ENCODE assay signal across 9 cellular contexts in the genomic region with DNA sequence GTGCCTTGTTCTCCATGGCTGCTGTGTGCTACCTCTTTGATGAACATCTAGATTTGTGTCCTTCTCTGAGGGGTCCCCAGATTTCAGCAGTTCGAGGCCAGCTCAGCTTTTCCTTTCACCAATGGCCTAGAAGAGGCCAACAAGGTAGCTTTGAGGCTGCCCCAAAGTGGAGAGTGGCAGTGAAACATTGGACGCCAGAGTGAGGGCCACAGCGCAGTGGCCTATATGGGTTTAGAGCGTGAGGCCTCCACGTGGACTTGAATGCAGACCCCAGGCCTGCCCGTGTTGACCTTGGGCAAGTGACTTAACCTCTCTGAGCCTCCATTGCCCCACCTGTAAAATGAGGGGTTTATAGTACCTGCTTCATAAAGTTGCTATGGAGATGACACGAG. TPM values are rescaled to one million over a fixed set of nuclear protein-coding genes. Genes with fewer than 3 reads are reported as not detected.
DNase-seq lines count a peak whose midpoint lies in the region; ATAC-seq and TF ChIP-seq lines count a peak whose summit lies in the region.
"Had no signal": no experiment of that assay in that cellular context is flagged by ENCODE, and none has a peak within 500 bp of the region (broad histone marks: within the 10 kb centered on the region; RNA-seq: fewer than 3 reads in every experiment).

No MANE protein-coding gene starts in this region.

- peaks cover 8% of the 10 kb centered on the region for H3K4me1 ChIP-seq in endodermal cell (ENCODE audit: control insufficient read depth, insufficient read depth, low read length)

- H3K4me3 ChIP-seq in AG10803 (ENCODE audit: low read length) (peak overlapping the region; percentile 62), HL-60 (replicated peaks; ENCODE audit: insufficient read depth, low read length) (peak overlapping the region; percentile 55), endodermal cell (ENCODE audit: low read length) (peak overlapping the region; percentile 86)

- H3K9me3 Mint-ChIP-seq in endodermal cell = peaks cover 4% of the 10 kb centered on the region
- peaks cover 5% of the 10 kb centered on the region for H3K9me3 Mint-ChIP-seq in nephron progenitor cell

- 73 to 74% methylated on average over 6 to 7 of the region's 7 CpGs for WGBS in endodermal cell (ENCODE audit: insufficient coverage in 1 of 2, insufficient read length in 1 of 2), 2 experiments

- H3K36me3 ChIP-seq in endodermal cell (ENCODE audit: control insufficient read depth, insufficient read depth, low read length) = no peaks in the 10 kb centered on the region

- peak overlapping the region; percentile 81 for H3K4me3 Mint-ChIP-seq in endodermal cell
- peak overlapping the region; percentile 84 for H3K4me3 Mint-ChIP-seq in nephron progenitor cell

- H3K9ac ChIP-seq in endodermal cell (ENCODE audit: extremely low read depth, low read length, poor library complexity, severe bottlenecking) = no peak overlapping the region

- H3K27ac ChIP-seq in HL-60 (replicated peaks) (no peak overlapping the region), endodermal cell (ENCODE audit: low read depth, low read length) (no peak overlapping the region)

- DNase-seq in AG10803 (ENCODE audit: low read depth) = no peak
- DNase-seq in HL-60 (ENCODE audit: low read depth in 1 of 2, low spot score in 1 of 2) = no peak
- DNase-seq in endodermal cell = no peak
- no peak for DNase-seq in nephron progenitor cell
- no peak for DNase-seq in GM03348 (ENCODE audit: low spot score)
- DNase-seq in DMS153 (lab: John Stamatoyannopoulos, UW) = no peak
- no peak for DNase-seq in NCI-H2081 treated with DMSO at 0.1 percent for 48 hours (lab: John Stamatoyannopoulos, UW)
- DNase-seq: cerebellar nuclear complex had no signal

- H3K4me1 Mint-ChIP-seq in endodermal cell (peaks cover 21% of the 10 kb centered on the region), nephron progenitor cell (peaks cover 35% of the 10 kb centered on the region)

- H3K27me3 Mint-ChIP-seq in endodermal cell (ENCODE audit: insufficient read depth) (no peaks in the 10 kb centered on the region), nephron progenitor cell (ENCODE audit: low read depth, poor library complexity) (peaks cover 17% of the 10 kb centered on the region)

- peaks cover 5% of the 10 kb centered on the region for H3K9me3 ChIP-seq in endodermal cell (ENCODE audit: control insufficient read depth, low read length)

- H3K27ac Mint-ChIP-seq in endodermal cell (peak overlapping the region; percentile 85), nephron progenitor cell (no peak overlapping the region)

- peaks cover 6% of the 10 kb centered on the region for H3K27me3 ChIP-seq in HL-60 (ENCODE audit: insufficient read depth, poor library complexity, severe bottlenecking)
- H3K27me3 ChIP-seq in endodermal cell (ENCODE audit: control insufficient read depth, insufficient read depth, low read length, poor library complexity, severe bottlenecking) = no peaks in the 10 kb centered on the region

- H3K36me3 Mint-ChIP-seq in endodermal cell (ENCODE audit: low read depth) (peaks cover 26% of the 10 kb centered on the region), nephron progenitor cell (ENCODE audit: low read depth) (peaks cover 10% of the 10 kb centered on the region)

- no peak for ATAC-seq in HG03097 (IDR thresholded peaks at IDR 0.05; ENCODE audit: low FRiP score, unreplicated experiment)

- TF ChIP-seq CTCF in AG10803 (conservative IDR thresholded peaks at IDR 0.05; ENCODE audit: low read length) (no peak), HL-60 (IDR thresholded peaks at IDR 0.05; ENCODE audit: insufficient read depth, low read length) (no peak), endodermal cell (conservative IDR thresholded peaks at IDR 0.05) (no peak), nephron progenitor cell (IDR thresholded peaks at IDR 0.05) (no peak)

RNA-seq across cellular contexts. Expression of a gene that starts 11.8 kb away (rescaled TPM):
- 10 to 100 TPM; 12.4 to 15.8 TPM for total RNA-seq in endodermal cell
- 4.8 TPM for polyA plus RNA-seq in endodermal cell (2013, experiment 1 of 2)
- 3.3 TPM for polyA plus RNA-seq in endodermal cell (2013, experiment 2 of 2)

RNA-seq across cellular contexts. Expression of a gene that starts 28.0 kb away (rescaled TPM):
- total RNA-seq in endodermal cell = 10 to 100 TPM; 42.7 to 44.3 TPM
- 66.3 TPM for polyA plus RNA-seq in endodermal cell (2013, experiment 1 of 2)
- 58.8 TPM for polyA plus RNA-seq in endodermal cell (2013, experiment 2 of 2)

RNA-seq across cellular contexts. Expression of a gene that starts 32.4 kb away (rescaled TPM):
- total RNA-seq in endodermal cell = 1 to 10 TPM; 4.2 to 4.5 TPM
- 3.8 TPM for polyA plus RNA-seq in endodermal cell (2013, experiment 1 of 2)
- 4.6 TPM for polyA plus RNA-seq in endodermal cell (2013, experiment 2 of 2)
